39 cellular contexts compared by ENCODE assay signal in the genomic region with DNA sequence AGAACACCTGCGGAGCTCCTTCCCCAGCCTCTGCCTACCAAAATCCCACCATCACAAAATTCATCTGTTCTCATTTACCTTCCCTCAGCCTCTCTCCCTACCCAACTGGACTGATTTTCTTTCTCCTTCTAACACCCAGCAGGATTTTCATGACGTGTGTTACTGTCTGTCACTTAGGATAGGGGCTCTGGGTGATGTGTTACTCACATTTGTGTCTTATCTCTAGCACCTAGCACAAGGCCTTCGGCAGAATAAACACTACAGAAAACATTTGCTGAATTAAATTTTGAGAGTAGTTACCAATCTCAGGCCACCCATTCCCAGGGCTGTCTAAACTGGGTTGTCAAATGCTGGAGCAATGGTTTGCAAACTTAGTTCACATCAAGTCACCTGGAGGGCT.
"Had no signal": no experiment of that assay in that cellular context is flagged by ENCODE, and none has a peak within 500 bp of the region (broad histone marks: within the 10 kb centered on the region; RNA-seq: fewer than 3 reads in every experiment).

No MANE protein-coding gene starts in this region.

- H3K27ac ChIP-seq: adrenal gland, ascending aorta, body of pancreas, brain microvascular endothelial cell, breast epithelium, cardiac muscle cell had no signal

- H3K9me3 ChIP-seq: adrenal gland, ascending aorta, body of pancreas, breast epithelium had no signal

- H3K4me3 ChIP-seq: adrenal gland, ascending aorta, body of pancreas, breast epithelium, cardiac muscle cell had no signal

- H3K27ac Mint-ChIP-seq: activated naive CD4-positive, alpha-beta T cell treated with anti-CD3 and anti-CD28 coated beads for 36 hours; activated naive CD4-positive, alpha-beta T cell treated with anti-CD3 and anti-CD28 coated beads, Interleukin-2, amount 10 ng/mL, durations not matched to agents 7 days and 5 days; activated naive CD4-positive, alpha-beta T cell treated with anti-CD3 and anti-CD28 coated beads, Interleukin-2, amount 50 U/mL, for 24 hours; activated naive CD4-positive, alpha-beta T cell treated with anti-CD3 and anti-CD28 coated beads, Interleukin-2, amount 50 U/mL, for 72 hours; activated naive CD8-positive, alpha-beta T cell; activated naive CD8-positive, alpha-beta T cell treated with anti-CD3 and anti-CD28 coated beads for 36 hours; activated naive CD8-positive, alpha-beta T cell treated with anti-CD3 and anti-CD28 coated beads, Interleukin-2, amount 10 ng/mL, durations not matched to agents 7 days and 5 days; activated naive CD8-positive, alpha-beta T cell treated with anti-CD3 and anti-CD28 coated beads, Interleukin-2, amount 50 U/mL, for 24 hours; activated T-cell treated with anti-CD3 and anti-CD28 coated beads, Interleukin-2, amount 50 U/mL, for 24 hours; activated T-cell treated with anti-CD3 and anti-CD28 coated beads, Interleukin-2, amount 50 U/mL, for 72 hours; activated T-helper 1 cell treated with anti-CD3 and anti-CD28 coated beads, Interleukin-12 subunit alpha, Interleukin-12 subunit beta, Interleukin-2, Interleukin-4 antibody, amounts not matched to agents 30 ng/mL and 10 ng/mL and 1 ng/mL, durations not matched to agents 14 hours and 24 hours and 36 hours; activated T-helper 17 cell treated with anti-CD3 and anti-CD28 coated beads, Interleukin-2, amount 50 U/mL, for 72 hours; activated T-helper 2 cell treated with anti-CD3 and anti-CD28 coated beads, Interferon-gamma antibody, Interleukin-2, Interleukin-4, amounts not matched to agents 10 μg/mL and 5 μg/mL and 100 μg/mL, durations not matched to agents 14 hours and 24 hours and 36 hours; brain had no signal

- H3K27me3 Mint-ChIP-seq: activated naive CD8-positive, alpha-beta T cell; activated naive CD8-positive, alpha-beta T cell treated with anti-CD3 and anti-CD28 coated beads, Interleukin-2, amount 10 ng/mL, durations not matched to agents 7 days and 5 days; activated naive CD8-positive, alpha-beta T cell treated with anti-CD3 and anti-CD28 coated beads, Interleukin-2, amount 50 U/mL, for 24 hours; brain; central memory CD8-positive, alpha-beta T cell had no signal

- H3K4me3 Mint-ChIP-seq: activated naive CD4-positive, alpha-beta T cell treated with anti-CD3 and anti-CD28 coated beads for 36 hours; activated naive CD4-positive, alpha-beta T cell treated with anti-CD3 and anti-CD28 coated beads, Interleukin-2, amount 10 ng/mL, durations not matched to agents 7 days and 5 days; activated naive CD4-positive, alpha-beta T cell treated with anti-CD3 and anti-CD28 coated beads, Interleukin-2, amount 50 U/mL, for 24 hours; activated naive CD8-positive, alpha-beta T cell; activated naive CD8-positive, alpha-beta T cell treated with anti-CD3 and anti-CD28 coated beads for 36 hours; activated naive CD8-positive, alpha-beta T cell treated with anti-CD3 and anti-CD28 coated beads, Interleukin-2, amount 10 ng/mL, durations not matched to agents 7 days and 5 days; activated naive CD8-positive, alpha-beta T cell treated with anti-CD3 and anti-CD28 coated beads, Interleukin-2, amount 50 U/mL, for 24 hours; activated T-cell treated with anti-CD3 and anti-CD28 coated beads, Interleukin-2, amount 50 U/mL, for 24 hours; activated T-cell treated with anti-CD3 and anti-CD28 coated beads, Interleukin-2, amount 50 U/mL, for 4 hours; activated T-cell treated with anti-CD3 and anti-CD28 coated beads, Interleukin-2, amount 50 U/mL, for 72 hours; activated T-helper 1 cell treated with anti-CD3 and anti-CD28 coated beads, Interleukin-12 subunit alpha, Interleukin-12 subunit beta, Interleukin-2, Interleukin-4 antibody, amounts not matched to agents 30 ng/mL and 10 ng/mL and 1 ng/mL, durations not matched to agents 14 hours and 24 hours and 36 hours; activated T-helper 17 cell treated with anti-CD3 and anti-CD28 coated beads, Interleukin-2, amount 50 U/mL, for 72 hours; brain; central memory CD8-positive, alpha-beta T cell had no signal

- H3K27me3 ChIP-seq: adrenal gland, ascending aorta, body of pancreas, brain microvascular endothelial cell, cardiac muscle cell had no signal

- H3K4me1 ChIP-seq: adrenal gland, ascending aorta, breast epithelium had no signal

- DNase-seq: activated effector memory CD4-positive, alpha-beta T cell treated with anti-CD3 and anti-CD28 coated beads, Interleukin-2, amount 50 U/mL, for 16 hours; activated effector memory CD4-positive, alpha-beta T cell treated with Interleukin-2 at 50 U/mL for 16 hours; activated gamma-delta T cell; activated gamma-delta T cell treated with Interleukin-2 at 50 U/mL for 16 hours; activated naive CD4-positive, alpha-beta T cell; activated naive CD4-positive, alpha-beta T cell treated with anti-CD3 and anti-CD28 coated beads for 36 hours; activated naive CD4-positive, alpha-beta T cell treated with anti-CD3 and anti-CD28 coated beads, Interleukin-2, amount 10 ng/mL, durations not matched to agents 7 days and 5 days; activated naive CD4-positive, alpha-beta T cell treated with anti-CD3 and anti-CD28 coated beads, Interleukin-2, amount 50 U/mL, for 16 hours; activated naive CD4-positive, alpha-beta T cell treated with Interleukin-2 at 50 U/mL for 16 hours; activated naive CD8-positive, alpha-beta T cell treated with anti-CD3 and anti-CD28 coated beads for 36 hours; activated naive CD8-positive, alpha-beta T cell treated with anti-CD3 and anti-CD28 coated beads, Interleukin-2, amount 10 ng/mL, durations not matched to agents 7 days and 5 days; activated naive CD8-positive, alpha-beta T cell treated with anti-CD3 and anti-CD28 coated beads, Interleukin-2, amount 50 U/mL, for 24 hours; activated T-cell treated with anti-CD3 and anti-CD28 coated beads for 4 hours; activated T-cell treated with anti-CD3 and anti-CD28 coated beads, Interleukin-2, amount 50 U/mL, for 1 hour; activated T-cell treated with anti-CD3 and anti-CD28 coated beads, Interleukin-2, amount 50 U/mL, for 24 hours; activated T-cell treated with anti-CD3 and anti-CD28 coated beads, Interleukin-2, amount 50 U/mL, for 4 hours; activated T-cell treated with anti-CD3 and anti-CD28 coated beads, Interleukin-2, amount 50 U/mL, for 48 hours; activated T-cell treated with anti-CD3 and anti-CD28 coated beads, Interleukin-2, amount 50 U/mL, for 72 hours; adrenal gland; amniotic stem cell; amygdala; anterior cingulate cortex; aorta; body of pancreas; brain microvascular endothelial cell; caudate nucleus; central memory CD4-positive, alpha-beta T cell; cerebellar nuclear complex had no signal

- H3K36me3 ChIP-seq: adrenal gland, ascending aorta, brain microvascular endothelial cell, breast epithelium, cardiac muscle cell had no signal

- H3K4me1 Mint-ChIP-seq: activated naive CD4-positive, alpha-beta T cell treated with anti-CD3 and anti-CD28 coated beads, Interleukin-2, amount 10 ng/mL, durations not matched to agents 7 days and 5 days; activated naive CD4-positive, alpha-beta T cell treated with anti-CD3 and anti-CD28 coated beads, Interleukin-2, amount 50 U/mL, for 24 hours; activated naive CD8-positive, alpha-beta T cell treated with anti-CD3 and anti-CD28 coated beads for 36 hours; activated naive CD8-positive, alpha-beta T cell treated with anti-CD3 and anti-CD28 coated beads, Interleukin-2, amount 10 ng/mL, durations not matched to agents 7 days and 5 days; activated naive CD8-positive, alpha-beta T cell treated with anti-CD3 and anti-CD28 coated beads, Interleukin-2, amount 50 U/mL, for 24 hours; activated T-helper 17 cell treated with anti-CD3 and anti-CD28 coated beads, Interleukin-2, amount 50 U/mL, for 72 hours; central memory CD8-positive, alpha-beta T cell had no signal

- H3K9me3 Mint-ChIP-seq: activated naive CD4-positive, alpha-beta T cell treated with anti-CD3 and anti-CD28 coated beads, Interleukin-2, amount 10 ng/mL, durations not matched to agents 7 days and 5 days; activated naive CD4-positive, alpha-beta T cell treated with anti-CD3 and anti-CD28 coated beads, Interleukin-2, amount 50 U/mL, for 24 hours; activated naive CD8-positive, alpha-beta T cell treated with anti-CD3 and anti-CD28 coated beads, Interleukin-2, amount 10 ng/mL, durations not matched to agents 7 days and 5 days; activated naive CD8-positive, alpha-beta T cell treated with anti-CD3 and anti-CD28 coated beads, Interleukin-2, amount 50 U/mL, for 24 hours; activated T-cell treated with anti-CD3 and anti-CD28 coated beads, Interleukin-2, amount 50 U/mL, for 4 hours; activated T-helper 1 cell treated with anti-CD3 and anti-CD28 coated beads, Interleukin-12 subunit alpha, Interleukin-12 subunit beta, Interleukin-2, Interleukin-4 antibody, amounts not matched to agents 30 ng/mL and 10 ng/mL and 1 ng/mL, durations not matched to agents 14 hours and 24 hours and 36 hours; activated T-helper 17 cell treated with anti-CD3 and anti-CD28 coated beads, Interleukin-2, amount 50 U/mL, for 72 hours; activated T-helper 2 cell treated with anti-CD3 and anti-CD28 coated beads, Interferon-gamma antibody, Interleukin-2, Interleukin-4, amounts not matched to agents 10 μg/mL and 5 μg/mL and 100 μg/mL, durations not matched to agents 14 hours and 24 hours and 36 hours; brain had no signal

- H3K36me3 Mint-ChIP-seq: activated naive CD4-positive, alpha-beta T cell treated with anti-CD3 and anti-CD28 coated beads, Interleukin-2, amount 10 ng/mL, durations not matched to agents 7 days and 5 days; activated naive CD4-positive, alpha-beta T cell treated with anti-CD3 and anti-CD28 coated beads, Interleukin-2, amount 50 U/mL, for 24 hours; activated naive CD8-positive, alpha-beta T cell; activated naive CD8-positive, alpha-beta T cell treated with anti-CD3 and anti-CD28 coated beads for 36 hours; activated naive CD8-positive, alpha-beta T cell treated with anti-CD3 and anti-CD28 coated beads, Interleukin-2, amount 10 ng/mL, durations not matched to agents 7 days and 5 days; brain had no signal
